ENCODE assay signal across 11 cellular contexts in genomic region chr1:226134170-226135058, GRCh38. TPM values are rescaled to one million over a fixed set of nuclear protein-coding genes. Genes with fewer than 3 reads are reported as not detected.
DNase-seq lines count a peak whose midpoint lies in the region; ATAC-seq, FAIRE-seq and TF ChIP-seq lines count a peak whose summit lies in the region.
"Had no signal": no experiment of that assay in that cellular context is flagged by ENCODE, and none has a peak within 500 bp of the region (broad histone marks: within the 10 kb centered on the region; RNA-seq: fewer than 3 reads in every experiment).

No MANE protein-coding gene starts in this region.

- H3K27me3 ChIP-seq in hepatocyte: no peaks in the 10 kb centered on the region
- H3K27me3 ChIP-seq: heart right ventricle had no signal

- H3K79me2 ChIP-seq in hepatocyte: no peaks in the 10 kb centered on the region

- WGBS in hepatocyte (ENCODE audit: low lambda C conversion rate, missing lambda C conversion rate): 85% methylated on average over 16 of the region's 16 CpGs

- ATAC-seq in HG02763 (IDR thresholded peaks at IDR 0.05; ENCODE audit: unreplicated experiment) (no peak), GM18909 (IDR thresholded peaks at IDR 0.05; ENCODE audit: poor library complexity, unreplicated experiment) (no peak), GM18861 (IDR thresholded peaks at IDR 0.05; ENCODE audit: unreplicated experiment) (no peak)

- POLR2A ChIA-PET in RWPE1 (lab: Yijun Ruan, JAX; ENCODE audit: low non-redundant PET): interaction anchor here (0.7 kb wide), 1 partner anchor 9 kb away, joined by 3 read pairs; no protein-coding TSS in a partner anchor

- no peaks in the 10 kb centered on the region for H3K9me2 ChIP-seq in hepatocyte (replicated peaks; ENCODE audit: insufficient read depth)

- FAIRE-seq in GM12892 (lab: Jason Lieb, UNC): peak; percentile 72

- H3K4me1 ChIP-seq in hepatocyte (ENCODE audit: insufficient read depth): peaks cover 12% of the 10 kb centered on the region

- H3K4me3 ChIP-seq in hepatocyte (no peak overlapping the region), skin epidermis (no peak overlapping the region)
- H3K4me3 ChIP-seq: GM23338, lower lobe of right lung had no signal

- no peaks in the 10 kb centered on the region for H4K20me1 ChIP-seq in hepatocyte (ENCODE audit: insufficient read depth, poor library complexity, severe bottlenecking)

- no peaks in the 10 kb centered on the region for H3K9me3 ChIP-seq in hepatocyte (ENCODE audit: low read depth)
- H3K9me3 ChIP-seq: heart right ventricle, lower lobe of right lung had no signal

- no peak for DNase-seq in GM12892 (ENCODE audit: insufficient read length)
- DNase-seq in RWPE1 (ENCODE audit: low spot score): no peak
- DNase-seq in hepatocyte (ENCODE audit: low spot score): no peak
- DNase-seq: NCI-H1417 treated with DMSO at 0.1 percent for 48 hours had no signal

- no peaks in the 10 kb centered on the region for H3K36me3 ChIP-seq in hepatocyte (replicated peaks; ENCODE audit: insufficient read depth, low read depth)
- H3K36me3 ChIP-seq: heart right ventricle, lower lobe of right lung had no signal

- H2AFZ ChIP-seq in hepatocyte: no peak overlapping the region

- TF ChIP-seq CTCF in RWPE1 (conservative IDR thresholded peaks at IDR 0.05; ENCODE audit: low read depth) (no peak), hepatocyte (IDR thresholded peaks at IDR 0.05; ENCODE audit: poor library complexity) (no peak)

- H3K4me2 ChIP-seq in hepatocyte: peak overlapping the region; percentile 23

- H3K27ac ChIP-seq in RWPE1: peak overlapping the region; percentile 39; the same call in 1 of the 2 replicates
- H3K27ac ChIP-seq in hepatocyte: peak overlapping the region; percentile 71
- peak overlapping the region in 15 of 21 experiments; percentile 63 to 87 (median 78) for H3K27ac ChIP-seq in skin epidermis
- H3K27ac ChIP-seq: heart right ventricle had no signal

- TF ChIP-seq POLR2A in GM12892 (IDR thresholded peaks at IDR 0.05; ENCODE audit: low read depth, low read length): no peak

- CTCF ChIA-PET in RWPE1 (lab: Yijun Ruan, JAX): interaction anchor here (0.7 to 2.1 kb wide), 4 partner anchors 9 to 63 kb away, joined by 3 to 11 read pairs (median 5); no protein-coding TSS in a partner anchor

RNA-seq across cellular contexts. Expression of gene ACBD3, which starts 52.1 kb away (rescaled TPM):
- 15.8 TPM for polyA plus RNA-seq in GM12892 (2012; ENCODE audit: missing spikeins)
- 60.3 and 66.8 TPM in 2 replicates for total RNA-seq in hepatocyte
- polyA plus RNA-seq in hepatocyte: 46.4 and 50.8 TPM in 2 replicates
